Comparison of ENCODE assay signal across 24 cellular contexts in genomic region chr5:124262443-124262842, GRCh38.
DNase-seq lines count a peak whose midpoint lies in the region; ATAC-seq lines count a peak whose summit lies in the region.
"Had no signal": no experiment of that assay in that cellular context is flagged by ENCODE, and none has a peak within 500 bp of the region (broad histone marks: within the 10 kb centered on the region; RNA-seq: fewer than 3 reads in every experiment).

No MANE protein-coding gene starts in this region.

- ATAC-seq in GM21737 (IDR thresholded peaks at IDR 0.05; ENCODE audit: unreplicated experiment) = no peak
- ATAC-seq: A549; activated T-cell treated with anti-CD3 and anti-CD28 coated beads, Interleukin-2, amount 50 U/mL, for 72 hours; left cardiac atrium; stimulated activated naive B cell treated with anti-CD40 and anti-IgM and Interleukin-4, amounts not matched to agents 10 μg/mL and 1 μg/mL and 100 μg/mL, for 72 hours; T-helper 17 cell had no signal

- H3K9ac ChIP-seq in iPS-20b (ENCODE audit: low read depth, low read length) = peak overlapping the region; percentile 9; the same call in 1 of the 2 replicates
- H3K9ac ChIP-seq: KMS-11 had no signal

- H3K36me3 ChIP-seq in iPS-20b (ENCODE audit: insufficient read depth, low read depth, low read length) = no peaks in the 10 kb centered on the region
- H3K36me3 ChIP-seq: cardiac muscle cell, esophagus muscularis mucosa, neutrophil had no signal

- H3K9me3 ChIP-seq in iPS-20b (ENCODE audit: insufficient read depth, low read depth, low read length) = no peaks in the 10 kb centered on the region
- H3K9me3 ChIP-seq: A549, esophagus muscularis mucosa, neutrophil had no signal

- H3K4me1 ChIP-seq in iPS-20b (ENCODE audit: insufficient read depth, low read length) = peaks cover 48% of the 10 kb centered on the region
- H3K4me1 ChIP-seq: A549 had no signal

- peak overlapping the region; percentile 22; the same call in 1 of the 2 replicates for H3K4me3 ChIP-seq in iPS-20b (ENCODE audit: low read length)
- H3K4me3 ChIP-seq: A549, cardiac muscle cell, esophagus muscularis mucosa had no signal

- DNase-seq in NCI-H748 (lab: John Stamatoyannopoulos, UW; ENCODE audit: unreplicated experiment) = peak; percentile 35
- DNase-seq in NCI-H748 treated with DMSO at 0.1 percent for 48 hours (lab: John Stamatoyannopoulos, UW) = no peak
- DNase-seq in superior temporal gyrus (ENCODE audit: extremely low spot score) = peak; percentile 65
- no peak for DNase-seq in dedifferentiated amniotic fluid mesenchymal stem cell (ENCODE audit: extremely low spot score)
- no peak for DNase-seq in activated CD4-positive, alpha-beta T cell treated with anti-CD3 and anti-CD28 coated beads for 48 hours
- DNase-seq: activated B cell treated with CpG ODN at 0.5 μM for 24 hours; activated naive CD8-positive, alpha-beta T cell treated with anti-CD3 and anti-CD28 coated beads for 36 hours; activated T-cell treated with anti-CD3 and anti-CD28 coated beads, Interleukin-2, amount 50 U/mL, for 72 hours; effector CD4-positive, alpha-beta T cell; left cardiac atrium; midbrain; NCI-H2081 treated with DMSO at 0.1 percent for 48 hours; NCI-H524 treated with DMSO at 0.1 percent for 48 hours; OCI-M1; stimulated activated naive B cell treated with anti-CD40 and anti-IgM and Interleukin-4, amounts not matched to agents 10 μg/mL and 1 μg/mL and 100 μg/mL, for 72 hours; T-helper 17 cell had no signal

- H3K27me3 ChIP-seq in iPS-20b (ENCODE audit: insufficient read depth, low read length) = no peaks in the 10 kb centered on the region; the same call in 1 of the 2 replicates
- H3K27me3 ChIP-seq: cardiac muscle cell, esophagus muscularis mucosa, neutrophil had no signal

- H3K27ac ChIP-seq in cingulate gyrus (ENCODE audit: low read depth, low read length) = peak overlapping the region; percentile 78
- no peak overlapping the region for H3K27ac ChIP-seq in iPS-20b (ENCODE audit: low read length)
- H3K27ac ChIP-seq: A549, cardiac muscle cell, esophagus muscularis mucosa, KMS-11, neutrophil had no signal

Comparison
In these comparisons a context has a peak if more than half of its experiments do, and no peak if none do; other contexts are left out.
1. DNase-seq: peak in NCI-H748 (single experiment) and superior temporal gyrus (single experiment); none in NCI-H748 treated with DMSO at 0.1 percent for 48 hours (single experiment), dedifferentiated amniotic fluid mesenchymal stem cell (single experiment) and activated CD4-positive, alpha-beta T cell treated with anti-CD3 and anti-CD28 coated beads for 48 hours (single experiment).